In the genomic region with DNA sequence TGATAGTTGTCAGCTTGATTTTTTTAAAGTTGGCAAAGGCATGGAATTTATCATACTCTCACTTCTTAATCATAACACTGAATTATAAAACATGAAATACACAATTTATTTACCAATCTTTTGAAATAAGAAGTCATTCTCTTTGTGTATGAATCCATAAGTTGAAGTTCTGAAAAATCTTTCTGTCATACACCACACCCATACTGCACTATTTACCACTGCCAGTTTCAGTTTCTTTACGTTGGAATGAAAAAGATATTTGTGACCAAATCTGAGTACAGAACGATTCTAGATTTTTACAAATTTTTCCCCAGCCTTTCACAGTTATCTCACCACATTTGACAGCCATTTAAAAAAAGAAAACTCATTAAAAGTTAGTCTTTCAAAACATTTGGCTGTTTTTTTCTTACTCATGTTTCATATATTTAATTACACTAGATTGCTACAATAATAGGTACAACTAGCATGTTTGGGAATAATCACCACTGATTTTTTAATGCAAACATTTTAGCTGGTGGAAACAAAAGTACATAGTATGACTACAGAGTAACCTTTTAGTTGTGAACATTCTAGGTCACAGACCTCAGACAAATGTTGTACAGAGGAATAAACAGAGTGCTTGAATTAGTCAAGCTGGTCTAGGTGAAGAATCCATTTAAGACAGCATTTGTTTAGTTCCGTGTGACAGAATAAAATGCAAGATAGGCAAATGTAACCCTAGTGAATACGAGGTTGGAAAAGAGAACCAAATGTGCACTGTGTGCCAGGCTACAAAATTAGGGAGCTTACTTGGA, we compare ENCODE assay signal across 1 cellular context.
TF ChIP-seq lines count a peak whose summit lies in the region.

No MANE protein-coding gene starts in this region.

TF ChIP-seq in GM12878, 131 proteins besides CTCF, POLR2A, EP300 and RAD21:
- TF ChIP-seq RCOR1 (conservative IDR thresholded peaks at IDR 0.05; ENCODE audit: low read depth, low read length) (no peak), SMAD1 (IDR thresholded peaks at IDR 0.05; ENCODE audit: low read depth, partially characterized antibody) (no peak), POLR2AphosphoS2 (IDR thresholded peaks at IDR 0.05; ENCODE audit: low read depth, low read length) (no peak), CHD2 (IDR thresholded peaks at IDR 0.05; ENCODE audit: borderline replicate concordance, low read depth, low read length) (no peak), BMI1 (IDR thresholded peaks at IDR 0.05; ENCODE audit: borderline replicate concordance) (no peak), BRCA1 (IDR thresholded peaks at IDR 0.05; ENCODE audit: low read depth, low read length) (no peak), SMC3 (IDR thresholded peaks at IDR 0.05; ENCODE audit: borderline replicate concordance, low read length) (no peak), STAT3 (IDR thresholded peaks at IDR 0.05; ENCODE audit: low read depth, low read length) (no peak), TCF3 (IDR thresholded peaks at IDR 0.05; ENCODE audit: borderline replicate concordance, insufficient read depth, low read depth, low read length) (no peak)
- TF ChIP-seq, protein P1, sequence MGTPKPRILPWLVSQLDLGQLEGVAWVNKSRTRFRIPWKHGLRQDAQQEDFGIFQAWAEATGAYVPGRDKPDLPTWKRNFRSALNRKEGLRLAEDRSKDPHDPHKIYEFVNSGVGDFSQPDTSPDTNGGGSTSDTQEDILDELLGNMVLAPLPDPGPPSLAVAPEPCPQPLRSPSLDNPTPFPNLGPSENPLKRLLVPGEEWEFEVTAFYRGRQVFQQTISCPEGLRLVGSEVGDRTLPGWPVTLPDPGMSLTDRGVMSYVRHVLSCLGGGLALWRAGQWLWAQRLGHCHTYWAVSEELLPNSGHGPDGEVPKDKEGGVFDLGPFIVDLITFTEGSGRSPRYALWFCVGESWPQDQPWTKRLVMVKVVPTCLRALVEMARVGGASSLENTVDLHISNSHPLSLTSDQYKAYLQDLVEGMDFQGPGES (IDR thresholded peaks at IDR 0.05) = no peak
- TF ChIP-seq, protein P2, sequence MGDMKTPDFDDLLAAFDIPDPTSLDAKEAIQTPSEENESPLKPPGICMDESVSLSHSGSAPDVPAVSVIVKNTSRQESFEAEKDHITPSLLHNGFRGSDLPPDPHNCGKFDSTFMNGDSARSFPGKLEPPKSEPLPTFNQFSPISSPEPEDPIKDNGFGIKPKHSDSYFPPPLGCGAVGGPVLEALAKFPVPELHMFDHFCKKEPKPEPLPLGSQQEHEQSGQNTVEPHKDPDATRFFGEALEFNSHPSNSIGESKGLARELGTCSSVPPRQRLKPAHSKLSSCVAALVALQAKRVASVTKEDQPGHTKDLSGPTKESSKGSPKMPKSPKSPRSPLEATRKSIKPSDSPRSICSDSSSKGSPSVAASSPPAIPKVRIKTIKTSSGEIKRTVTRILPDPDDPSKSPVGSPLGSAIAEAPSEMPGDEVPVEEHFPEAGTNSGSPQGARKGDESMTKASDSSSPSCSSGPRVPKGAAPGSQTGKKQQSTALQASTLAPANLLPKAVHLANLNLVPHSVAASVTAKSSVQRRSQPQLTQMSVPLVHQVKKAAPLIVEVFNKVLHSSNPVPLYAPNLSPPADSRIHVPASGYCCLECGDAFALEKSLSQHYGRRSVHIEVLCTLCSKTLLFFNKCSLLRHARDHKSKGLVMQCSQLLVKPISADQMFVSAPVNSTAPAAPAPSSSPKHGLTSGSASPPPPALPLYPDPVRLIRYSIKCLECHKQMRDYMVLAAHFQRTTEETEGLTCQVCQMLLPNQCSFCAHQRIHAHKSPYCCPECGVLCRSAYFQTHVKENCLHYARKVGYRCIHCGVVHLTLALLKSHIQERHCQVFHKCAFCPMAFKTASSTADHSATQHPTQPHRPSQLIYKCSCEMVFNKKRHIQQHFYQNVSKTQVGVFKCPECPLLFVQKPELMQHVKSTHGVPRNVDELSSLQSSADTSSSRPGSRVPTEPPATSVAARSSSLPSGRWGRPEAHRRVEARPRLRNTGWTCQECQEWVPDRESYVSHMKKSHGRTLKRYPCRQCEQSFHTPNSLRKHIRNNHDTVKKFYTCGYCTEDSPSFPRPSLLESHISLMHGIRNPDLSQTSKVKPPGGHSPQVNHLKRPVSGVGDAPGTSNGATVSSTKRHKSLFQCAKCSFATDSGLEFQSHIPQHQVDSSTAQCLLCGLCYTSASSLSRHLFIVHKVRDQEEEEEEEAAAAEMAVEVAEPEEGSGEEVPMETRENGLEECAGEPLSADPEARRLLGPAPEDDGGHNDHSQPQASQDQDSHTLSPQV (IDR thresholded peaks at IDR 0.05) = no peak
TF ChIP-seq in GM12878: peak in this region for 0.
